Comparison of ENCODE assay signal across 13 cellular contexts in genomic region chr7:30804078-30804661, GRCh38. TPM values are rescaled to one million over a fixed set of nuclear protein-coding genes. Genes with fewer than 3 reads are reported as not detected.
DNase-seq lines count a peak whose midpoint lies in the region; ATAC-seq and TF ChIP-seq lines count a peak whose summit lies in the region.
"Had no signal": no experiment of that assay in that cellular context is flagged by ENCODE, and none has a peak within 500 bp of the region (broad histone marks: within the 10 kb centered on the region; RNA-seq: fewer than 3 reads in every experiment).

No MANE protein-coding gene starts in this region.

- H3K4me1 ChIP-seq in thoracic aorta (ENCODE audit: control insufficient read depth in 1 of 2, low read depth in 2 of 2): peaks cover 40 to 68% of the 10 kb centered on the region in 2 donors

- H3K27me3 ChIP-seq in thoracic aorta (replicated peaks; ENCODE audit: insufficient read depth): no peaks in the 10 kb centered on the region

- TF ChIP-seq CTCF in foreskin fibroblast (IDR thresholded peaks at IDR 0.05; ENCODE audit: low read depth, low read length): no peak
- no peak for TF ChIP-seq CTCF in thoracic aorta (IDR thresholded peaks at IDR 0.05)

- H3K4me3 ChIP-seq in foreskin fibroblast (ENCODE audit: low read depth in 1 of 2, low read length in 2 of 2): no peak overlapping the region
- no peak overlapping the region for H3K4me3 ChIP-seq in thoracic aorta
- H3K4me3 ChIP-seq: left ventricle myocardium inferior, SK-N-MC had no signal

- H3K27me3 Mint-ChIP-seq in activated CD4-positive, alpha-beta T cell treated with anti-CD3 and anti-CD28 coated beads, Interleukin-2, amount 10 ng/mL, durations not matched to agents 24 days and 14 days: no peaks in the 10 kb centered on the region
- H3K27me3 Mint-ChIP-seq: activated CD4-positive, alpha-beta memory T cell treated with anti-CD3 and anti-CD28 coated beads for 36 hours; activated naive CD4-positive, alpha-beta T cell treated with anti-CD3 and anti-CD28 coated beads, Interleukin-2, amount 50 U/mL, for 24 hours had no signal

- H3K27ac Mint-ChIP-seq in activated CD4-positive, alpha-beta T cell treated with anti-CD3 and anti-CD28 coated beads, Interleukin-2, amount 10 ng/mL, durations not matched to agents 24 days and 14 days: no peak overlapping the region
- H3K27ac Mint-ChIP-seq: activated CD4-positive, alpha-beta memory T cell treated with anti-CD3 and anti-CD28 coated beads for 36 hours; activated naive CD4-positive, alpha-beta T cell treated with anti-CD3 and anti-CD28 coated beads, Interleukin-2, amount 50 U/mL, for 24 hours had no signal

- intact Hi-C loops in Right ventricle myocardium superior (cut with DNase I): loop anchor here (5.0 kb wide), 1 partner anchor 318 kb away; no protein-coding TSS in a partner anchor
- intact Hi-C loops in activated CD4-positive, alpha-beta T cell treated with anti-CD3 and anti-CD28 coated beads, Interleukin-2, amount 10 ng/mL, durations not matched to agents 24 days and 14 days (cut with micrococcal nuclease): loop anchor here (5.0 kb wide), 1 partner anchor 683 kb away; no protein-coding TSS in a partner anchor

- H3K36me3 Mint-ChIP-seq in activated CD4-positive, alpha-beta T cell treated with anti-CD3 and anti-CD28 coated beads, Interleukin-2, amount 10 ng/mL, durations not matched to agents 24 days and 14 days (ENCODE audit: low read depth): no peaks in the 10 kb centered on the region
- H3K36me3 Mint-ChIP-seq: activated CD4-positive, alpha-beta memory T cell treated with anti-CD3 and anti-CD28 coated beads for 36 hours; activated naive CD4-positive, alpha-beta T cell treated with anti-CD3 and anti-CD28 coated beads, Interleukin-2, amount 50 U/mL, for 24 hours had no signal

- H3K4me3 Mint-ChIP-seq in activated CD4-positive, alpha-beta T cell treated with anti-CD3 and anti-CD28 coated beads, Interleukin-2, amount 10 ng/mL, durations not matched to agents 24 days and 14 days: no peak overlapping the region
- H3K4me3 Mint-ChIP-seq: activated CD4-positive, alpha-beta memory T cell treated with anti-CD3 and anti-CD28 coated beads for 36 hours; activated naive CD4-positive, alpha-beta T cell treated with anti-CD3 and anti-CD28 coated beads, Interleukin-2, amount 50 U/mL, for 24 hours had no signal

- DNase-seq in H4 (ENCODE audit: low spot score) (peak; percentile 95), amniotic epithelial cell (ENCODE audit: low read depth) (peak; percentile 87), foreskin fibroblast (peak; percentile 88 to 92), thoracic aorta (ENCODE audit: low spot score) (no peak), NCI-H2081 (lab: John Stamatoyannopoulos, UW) (no peak), Right ventricle myocardium superior (no peak)
- DNase-seq in stimulated activated naive CD4-positive, alpha-beta T cell treated with Interleukin-2 at 50 U/mL for 16 hours (lab: John Stamatoyannopoulos, UW): no peak
- no peak for DNase-seq in activated CD4-positive, alpha-beta T cell treated with anti-CD3 and anti-CD28 coated beads, Interleukin-2, amount 10 ng/mL, durations not matched to agents 24 days and 14 days
- DNase-seq: activated CD4-positive, alpha-beta memory T cell treated with anti-CD3 and anti-CD28 coated beads for 36 hours; left ventricle myocardium inferior; posterior cingulate gyrus had no signal

- H3K9me3 ChIP-seq in thoracic aorta: no peaks in the 10 kb centered on the region
- H3K9me3 ChIP-seq: left ventricle myocardium inferior had no signal

- peak; percentile 21 for ATAC-seq in thoracic aorta (ENCODE audit: insufficient number of reproducible peaks, low FRiP score, low read depth)
- ATAC-seq in Right ventricle myocardium superior (ENCODE audit: poor library complexity): no peak

- no peaks in the 10 kb centered on the region for H3K36me3 ChIP-seq in thoracic aorta
- H3K36me3 ChIP-seq: left ventricle myocardium inferior had no signal

- peak overlapping the region; percentile 80 to 84 for H3K27ac ChIP-seq in thoracic aorta
- H3K27ac ChIP-seq: left ventricle myocardium inferior, SK-N-MC had no signal

- no peaks in the 10 kb centered on the region for H3K4me1 Mint-ChIP-seq in activated CD4-positive, alpha-beta T cell treated with anti-CD3 and anti-CD28 coated beads, Interleukin-2, amount 10 ng/mL, durations not matched to agents 24 days and 14 days
- H3K4me1 Mint-ChIP-seq: activated naive CD4-positive, alpha-beta T cell treated with anti-CD3 and anti-CD28 coated beads, Interleukin-2, amount 50 U/mL, for 24 hours had no signal

- no peaks in the 10 kb centered on the region for H3K9me3 Mint-ChIP-seq in activated CD4-positive, alpha-beta T cell treated with anti-CD3 and anti-CD28 coated beads, Interleukin-2, amount 10 ng/mL, durations not matched to agents 24 days and 14 days
- H3K9me3 Mint-ChIP-seq: activated CD4-positive, alpha-beta memory T cell treated with anti-CD3 and anti-CD28 coated beads for 36 hours; activated naive CD4-positive, alpha-beta T cell treated with anti-CD3 and anti-CD28 coated beads, Interleukin-2, amount 50 U/mL, for 24 hours had no signal

RNA-seq across cellular contexts. Expression of gene MINDY4, which starts 33.0 kb away (rescaled TPM):
- 6.9 and 7.5 TPM in 2 replicates for total RNA-seq in H4 (2014; rRNA removed; shearing (Covaris generic))
- 10 to 100 TPM; 32.0 to 44.0 TPM for total RNA-seq in thoracic aorta
- total RNA-seq in Right ventricle myocardium superior: 2.8 TPM
- 1.2 and 1.3 TPM in 2 replicates for total RNA-seq in activated CD4-positive, alpha-beta T cell treated with anti-CD3 and anti-CD28 coated beads, Interleukin-2, amount 10 ng/mL, durations not matched to agents 24 days and 14 days

RNA-seq across cellular contexts. Expression of gene INMT, which starts 52.2 kb away (rescaled TPM):
- 0.66 and 0.68 TPM in 2 replicates for total RNA-seq in H4 (2014; rRNA removed; shearing (Covaris generic))
- total RNA-seq in thoracic aorta (100 to 1,000 TPM; 137 to 243 TPM), Right ventricle myocardium superior (40.4 TPM)
- not detected in 2 replicates for total RNA-seq in activated CD4-positive, alpha-beta T cell treated with anti-CD3 and anti-CD28 coated beads, Interleukin-2, amount 10 ng/mL, durations not matched to agents 24 days and 14 days
- total RNA-seq: activated CD4-positive, alpha-beta memory T cell treated with anti-CD3 and anti-CD28 coated beads for 36 hours had no signal

Comparison
In these comparisons a context has a peak if more than half of its experiments do, and no peak if none do; other contexts are left out.
1. DNase-seq: peak in H4 (single experiment), amniotic epithelial cell (single experiment) and foreskin fibroblast (2 of 2); none in thoracic aorta (single experiment), NCI-H2081 (0 of 2), Right ventricle myocardium superior (single experiment), stimulated activated naive CD4-positive, alpha-beta T cell treated with Interleukin-2 at 50 U/mL for 16 hours (single experiment) and activated CD4-positive, alpha-beta T cell treated with anti-CD3 and anti-CD28 coated beads, Interleukin-2, amount 10 ng/mL, durations not matched to agents 24 days and 14 days (single experiment).
2. RNA of gene INMT, which starts 52.2 kb away (total RNA-seq): 137 to 243 TPM in thoracic aorta and 40.4 TPM in Right ventricle myocardium superior (single experiment); 0.66 to 0.68 TPM in H4 and not detected in activated CD4-positive, alpha-beta T cell treated with anti-CD3 and anti-CD28 coated beads, Interleukin-2, amount 10 ng/mL, durations not matched to agents 24 days and 14 days; every median in the first group is over 10 times any median in the second.